ENCODE assay signal across 1 cellular context in genomic region chr6:25640446-25640845, GRCh38.
TF ChIP-seq lines count a peak whose summit lies in the region.

No MANE protein-coding gene starts in this region.

TF ChIP-seq in HepG2, 621 proteins besides CTCF, POLR2A, EP300 and RAD21 (continues in another document):
- TF ChIP-seq ZNF280D (CRISPR knock-in tag; IDR thresholded peaks at IDR 0.05), result no peak
- TF ChIP-seq IRF2 (CRISPR knock-in tag; IDR thresholded peaks at IDR 0.05), result peak; percentile 47; the same call in 1 of the 2 replicates
- no peak for TF ChIP-seq MXD1 (CRISPR knock-in tag; IDR thresholded peaks at IDR 0.05)
- peak; percentile 69 for TF ChIP-seq MED1 (CRISPR knock-in tag; IDR thresholded peaks at IDR 0.05)
- no peak; a peak in 1 of 4 replicates for TF ChIP-seq KLF16 (CRISPR knock-in tag; IDR thresholded peaks at IDR 0.05)
- TF ChIP-seq HIC2 (CRISPR knock-in tag; IDR thresholded peaks at IDR 0.05; ENCODE audit: low read depth), result peak; percentile 58; the same call in 1 of the 2 replicates
- peak; percentile 35; the same call in 1 of the 2 replicates for TF ChIP-seq PRDM10 (CRISPR knock-in tag; IDR thresholded peaks at IDR 0.05; ENCODE audit: low read depth)
- TF ChIP-seq ZNF7 (CRISPR knock-in tag; IDR thresholded peaks at IDR 0.05), result no peak
- TF ChIP-seq ETV5 (CRISPR knock-in tag; IDR thresholded peaks at IDR 0.05; ENCODE audit: borderline replicate concordance), result peak; percentile 49; the same call in 1 of the 2 replicates
- TF ChIP-seq HMG20A (CRISPR knock-in tag; IDR thresholded peaks at IDR 0.05; ENCODE audit: borderline replicate concordance), result peak; percentile 80; the same call in 1 of the 2 replicates
- 0 out of 2 replicates have a peak, but pooled peaks have one; percentile 16 for TF ChIP-seq THAP11 (CRISPR knock-in tag; IDR thresholded peaks at IDR 0.05)
- TF ChIP-seq TOPORS (CRISPR knock-in tag; IDR thresholded peaks at IDR 0.05), result peak; percentile 51; the same call in 1 of the 2 replicates
- TF ChIP-seq, protein P1, sequence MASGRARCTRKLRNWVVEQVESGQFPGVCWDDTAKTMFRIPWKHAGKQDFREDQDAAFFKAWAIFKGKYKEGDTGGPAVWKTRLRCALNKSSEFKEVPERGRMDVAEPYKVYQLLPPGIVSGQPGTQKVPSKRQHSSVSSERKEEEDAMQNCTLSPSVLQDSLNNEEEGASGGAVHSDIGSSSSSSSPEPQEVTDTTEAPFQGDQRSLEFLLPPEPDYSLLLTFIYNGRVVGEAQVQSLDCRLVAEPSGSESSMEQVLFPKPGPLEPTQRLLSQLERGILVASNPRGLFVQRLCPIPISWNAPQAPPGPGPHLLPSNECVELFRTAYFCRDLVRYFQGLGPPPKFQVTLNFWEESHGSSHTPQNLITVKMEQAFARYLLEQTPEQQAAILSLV (CRISPR knock-in tag; IDR thresholded peaks at IDR 0.05; ENCODE audit: borderline replicate concordance), result 0 out of 2 replicates have a peak, but pooled peaks have one; percentile 15
- peak; percentile 87 for TF ChIP-seq ZEB1 (IDR thresholded peaks at IDR 0.05; ENCODE audit: insufficient replicate concordance, low read depth)
- peak; percentile 66; the same call in 1 of the 2 replicates for TF ChIP-seq REPIN1 (CRISPR knock-in tag; IDR thresholded peaks at IDR 0.05; ENCODE audit: borderline replicate concordance, low read depth)
- peak; percentile 28 for TF ChIP-seq ASH2L (IDR thresholded peaks at IDR 0.05; ENCODE audit: insufficient read length, low read depth, low read length)
- peak; percentile 77 for TF ChIP-seq HDAC2 (CRISPR knock-in tag; IDR thresholded peaks at IDR 0.05)
- no peak for TF ChIP-seq ARNTL (CRISPR knock-in tag; IDR thresholded peaks at IDR 0.05)
- TF ChIP-seq POGK (CRISPR knock-in tag; conservative IDR thresholded peaks at IDR 0.05), result 0 out of 2 replicates have a peak, but pooled peaks have one; percentile 37
- TF ChIP-seq MEIS2 (CRISPR knock-in tag; IDR thresholded peaks at IDR 0.05), result 0 out of 2 replicates have a peak, but pooled peaks have one; percentile 56
- no peak for TF ChIP-seq CHCHD3 (CRISPR knock-in tag; IDR thresholded peaks at IDR 0.05)
- no peak for TF ChIP-seq AGO1 (IDR thresholded peaks at IDR 0.05; ENCODE audit: low read depth, low read length, poor library complexity, severe bottlenecking)
- TF ChIP-seq, protein P2, sequence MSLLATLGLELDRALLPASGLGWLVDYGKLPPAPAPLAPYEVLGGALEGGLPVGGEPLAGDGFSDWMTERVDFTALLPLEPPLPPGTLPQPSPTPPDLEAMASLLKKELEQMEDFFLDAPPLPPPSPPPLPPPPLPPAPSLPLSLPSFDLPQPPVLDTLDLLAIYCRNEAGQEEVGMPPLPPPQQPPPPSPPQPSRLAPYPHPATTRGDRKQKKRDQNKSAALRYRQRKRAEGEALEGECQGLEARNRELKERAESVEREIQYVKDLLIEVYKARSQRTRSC (CRISPR knock-in tag; IDR thresholded peaks at IDR 0.05; ENCODE audit: low read depth), result no peak
- TF ChIP-seq BRF2 (CRISPR knock-in tag; IDR thresholded peaks at IDR 0.05), result peak; percentile 44; the same call in 1 of the 2 replicates
- TF ChIP-seq HOXD1 (CRISPR knock-in tag; IDR thresholded peaks at IDR 0.05), result peak; percentile 31; the same call in 1 of the 2 replicates
- peak; percentile 81 for TF ChIP-seq SALL1 (CRISPR knock-in tag; IDR thresholded peaks at IDR 0.05)
- TF ChIP-seq, protein P3, sequence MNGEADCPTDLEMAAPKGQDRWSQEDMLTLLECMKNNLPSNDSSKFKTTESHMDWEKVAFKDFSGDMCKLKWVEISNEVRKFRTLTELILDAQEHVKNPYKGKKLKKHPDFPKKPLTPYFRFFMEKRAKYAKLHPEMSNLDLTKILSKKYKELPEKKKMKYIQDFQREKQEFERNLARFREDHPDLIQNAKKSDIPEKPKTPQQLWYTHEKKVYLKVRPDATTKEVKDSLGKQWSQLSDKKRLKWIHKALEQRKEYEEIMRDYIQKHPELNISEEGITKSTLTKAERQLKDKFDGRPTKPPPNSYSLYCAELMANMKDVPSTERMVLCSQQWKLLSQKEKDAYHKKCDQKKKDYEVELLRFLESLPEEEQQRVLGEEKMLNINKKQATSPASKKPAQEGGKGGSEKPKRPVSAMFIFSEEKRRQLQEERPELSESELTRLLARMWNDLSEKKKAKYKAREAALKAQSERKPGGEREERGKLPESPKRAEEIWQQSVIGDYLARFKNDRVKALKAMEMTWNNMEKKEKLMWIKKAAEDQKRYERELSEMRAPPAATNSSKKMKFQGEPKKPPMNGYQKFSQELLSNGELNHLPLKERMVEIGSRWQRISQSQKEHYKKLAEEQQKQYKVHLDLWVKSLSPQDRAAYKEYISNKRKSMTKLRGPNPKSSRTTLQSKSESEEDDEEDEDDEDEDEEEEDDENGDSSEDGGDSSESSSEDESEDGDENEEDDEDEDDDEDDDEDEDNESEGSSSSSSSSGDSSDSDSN (CRISPR knock-in tag; IDR thresholded peaks at IDR 0.05), result 0 out of 2 replicates have a peak, but pooled peaks have one; percentile 16
- peak; percentile 32; the same call in 1 of the 2 replicates for TF ChIP-seq SMYD3 (CRISPR knock-in tag; IDR thresholded peaks at IDR 0.05)
- peak; percentile 77; the same call in 1 of the 2 replicates for TF ChIP-seq SOX5 (CRISPR knock-in tag; IDR thresholded peaks at IDR 0.05; ENCODE audit: borderline replicate concordance)
- TF ChIP-seq, protein P4, sequence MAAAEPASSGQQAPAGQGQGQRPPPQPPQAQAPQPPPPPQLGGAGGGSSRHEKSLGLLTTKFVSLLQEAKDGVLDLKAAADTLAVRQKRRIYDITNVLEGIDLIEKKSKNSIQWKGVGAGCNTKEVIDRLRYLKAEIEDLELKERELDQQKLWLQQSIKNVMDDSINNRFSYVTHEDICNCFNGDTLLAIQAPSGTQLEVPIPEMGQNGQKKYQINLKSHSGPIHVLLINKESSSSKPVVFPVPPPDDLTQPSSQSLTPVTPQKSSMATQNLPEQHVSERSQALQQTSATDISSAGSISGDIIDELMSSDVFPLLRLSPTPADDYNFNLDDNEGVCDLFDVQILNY (CRISPR knock-in tag; conservative IDR thresholded peaks at IDR 0.05), result no peak
- 0 out of 2 replicates have a peak, but pooled peaks have one; percentile 45 for TF ChIP-seq PPARG (CRISPR knock-in tag; conservative IDR thresholded peaks at IDR 0.05)
- TF ChIP-seq KLF6 (CRISPR knock-in tag; IDR thresholded peaks at IDR 0.05), result no peak
- no peak for TF ChIP-seq ATF7-NPFF (CRISPR knock-in tag; IDR thresholded peaks at IDR 0.05; ENCODE audit: low read depth)
- no peak for TF ChIP-seq ZFP82 (CRISPR knock-in tag; IDR thresholded peaks at IDR 0.05; ENCODE audit: borderline replicate concordance)
- TF ChIP-seq HNF4A (CRISPR knock-in tag; IDR thresholded peaks at IDR 0.05), result peak; percentile 41
- no peak for TF ChIP-seq CHD4 (IDR thresholded peaks at IDR 0.05; ENCODE audit: borderline replicate concordance, low read length)
- TF ChIP-seq ZSCAN30 (CRISPR knock-in tag; IDR thresholded peaks at IDR 0.05), result no peak
- TF ChIP-seq, protein P5, sequence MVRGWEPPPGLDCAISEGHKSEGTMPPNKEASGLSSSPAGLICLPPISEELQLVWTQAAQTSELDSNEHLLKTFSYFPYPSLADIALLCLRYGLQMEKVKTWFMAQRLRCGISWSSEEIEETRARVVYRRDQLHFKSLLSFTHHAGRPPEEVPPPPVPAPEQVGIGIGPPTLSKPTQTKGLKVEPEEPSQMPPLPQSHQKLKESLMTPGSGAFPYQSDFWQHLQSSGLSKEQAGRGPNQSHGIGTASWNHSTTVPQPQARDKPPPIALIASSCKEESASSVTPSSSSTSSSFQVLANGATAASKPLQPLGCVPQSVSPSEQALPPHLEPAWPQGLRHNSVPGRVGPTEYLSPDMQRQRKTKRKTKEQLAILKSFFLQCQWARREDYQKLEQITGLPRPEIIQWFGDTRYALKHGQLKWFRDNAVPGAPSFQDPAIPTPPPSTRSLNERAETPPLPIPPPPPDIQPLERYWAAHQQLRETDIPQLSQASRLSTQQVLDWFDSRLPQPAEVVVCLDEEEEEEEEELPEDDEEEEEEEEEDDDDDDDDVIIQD (CRISPR knock-in tag; IDR thresholded peaks at IDR 0.05; ENCODE audit: low read depth), result peak; percentile 52; the same call in 1 of the 2 replicates
- peak; percentile 10; the same call in 1 of the 2 replicates for TF ChIP-seq CEBPG (CRISPR knock-in tag; IDR thresholded peaks at IDR 0.05)
- no peak for TF ChIP-seq SOX6 (IDR thresholded peaks at IDR 0.05)
- peak; percentile 80 for TF ChIP-seq SOX6 (CRISPR knock-in tag; IDR thresholded peaks at IDR 0.05)
